8 cellular contexts compared by ENCODE assay signal in genomic region chr7:30062587-30062986, GRCh38. TPM values are rescaled to one million over a fixed set of nuclear protein-coding genes. Genes with fewer than 3 reads are reported as not detected.
DNase-seq lines count a peak whose midpoint lies in the region; ATAC-seq and TF ChIP-seq lines count a peak whose summit lies in the region.

No MANE protein-coding gene starts in this region.

- ATAC-seq in GM19043 (IDR thresholded peaks at IDR 0.05; ENCODE audit: low read depth, unreplicated experiment), result peak; percentile 70
- ATAC-seq in activated CD8-positive, alpha-beta T cell treated with anti-CD3 and anti-CD28 coated beads, Interleukin-2, amount 10 ng/mL, durations not matched to agents 7 days and 5 days, result peak; percentile 62
- ATAC-seq in stimulated activated naive B cell treated with anti-CD40 and anti-IgM and Interleukin-4, amounts not matched to agents 10 μg/mL and 1 μg/mL and 100 μg/mL, for 72 hours (replicated peaks), result peak; percentile 61 to 71

- H3K36me3 Mint-ChIP-seq in activated CD8-positive, alpha-beta T cell treated with anti-CD3 and anti-CD28 coated beads, Interleukin-2, amount 10 ng/mL, durations not matched to agents 7 days and 5 days (ENCODE audit: low read depth), result peaks cover 9% of the 10 kb centered on the region
- peaks cover 6 to 25% of the 10 kb centered on the region in 2 donors for H3K36me3 Mint-ChIP-seq in stimulated activated naive B cell treated with anti-CD40 and anti-IgM and Interleukin-4, amounts not matched to agents 10 μg/mL and 1 μg/mL and 100 μg/mL, for 72 hours

- peak; percentile 39 for DNase-seq in CD1c-positive myeloid dendritic cell (ENCODE audit: extremely low spot score)
- DNase-seq in NCI-H1105 (lab: John Stamatoyannopoulos, UW), result peak; percentile 21
- no peak for DNase-seq in activated CD8-positive, alpha-beta T cell treated with anti-CD3 and anti-CD28 coated beads, Interleukin-2, amount 10 ng/mL, durations not matched to agents 7 days and 5 days
- no peak for DNase-seq in right atrium auricular region (ENCODE audit: low spot score)
- DNase-seq in stimulated activated naive B cell treated with anti-CD40 and anti-IgM and Interleukin-4, amounts not matched to agents 10 μg/mL and 1 μg/mL and 100 μg/mL, for 72 hours, result no peak
- DNase-seq in activated T-cell treated with anti-CD3 and anti-CD28 coated beads, Interleukin-2, amount 50 U/mL, for 1 hour, result no peak
- DNase-seq in foreskin melanocyte, result no peak

- H3K4me3 Mint-ChIP-seq in activated CD8-positive, alpha-beta T cell treated with anti-CD3 and anti-CD28 coated beads, Interleukin-2, amount 10 ng/mL, durations not matched to agents 7 days and 5 days, result no peak overlapping the region
- no peak overlapping the region for H3K4me3 Mint-ChIP-seq in stimulated activated naive B cell treated with anti-CD40 and anti-IgM and Interleukin-4, amounts not matched to agents 10 μg/mL and 1 μg/mL and 100 μg/mL, for 72 hours

- H3K27me3 ChIP-seq in right atrium auricular region, result no peaks in the 10 kb centered on the region

- H3K36me3 ChIP-seq in right atrium auricular region, result peaks cover 18% of the 10 kb centered on the region

- CTCF ChIA-PET in activated CD8-positive, alpha-beta T cell treated with anti-CD3 and anti-CD28 coated beads, Interleukin-2, amount 10 ng/mL, durations not matched to agents 7 days and 5 days (lab: Charles Lee), result interaction anchor here (0.7 to 4.0 kb wide), 37 partner anchors 9 to 1136 kb away, joined by 3 to 42 read pairs (median 7); partner anchors contain the start of genes FKBP14, MTURN and PLEKHA8

- peaks cover 8% of the 10 kb centered on the region for H3K4me1 Mint-ChIP-seq in activated CD8-positive, alpha-beta T cell treated with anti-CD3 and anti-CD28 coated beads, Interleukin-2, amount 10 ng/mL, durations not matched to agents 7 days and 5 days (ENCODE audit: low read depth)
- peaks cover 0 to 6% of the 10 kb centered on the region in 2 donors for H3K4me1 Mint-ChIP-seq in stimulated activated naive B cell treated with anti-CD40 and anti-IgM and Interleukin-4, amounts not matched to agents 10 μg/mL and 1 μg/mL and 100 μg/mL, for 72 hours

- H3K4me1 ChIP-seq in right atrium auricular region, result no peaks in the 10 kb centered on the region

- TF ChIP-seq CTCF in right atrium auricular region (IDR thresholded peaks at IDR 0.05), result peak; percentile 34 to 71

- no peak overlapping the region for H3K27ac Mint-ChIP-seq in activated CD8-positive, alpha-beta T cell treated with anti-CD3 and anti-CD28 coated beads, Interleukin-2, amount 10 ng/mL, durations not matched to agents 7 days and 5 days
- H3K27ac Mint-ChIP-seq in stimulated activated naive B cell treated with anti-CD40 and anti-IgM and Interleukin-4, amounts not matched to agents 10 μg/mL and 1 μg/mL and 100 μg/mL, for 72 hours, result no peak overlapping the region

- H3K27ac ChIP-seq in right atrium auricular region, result no peak overlapping the region

- H3K9me3 ChIP-seq in right atrium auricular region, result no peaks in the 10 kb centered on the region

- no peak overlapping the region for H3K4me3 ChIP-seq in right atrium auricular region

- H3K27me3 Mint-ChIP-seq in activated CD8-positive, alpha-beta T cell treated with anti-CD3 and anti-CD28 coated beads, Interleukin-2, amount 10 ng/mL, durations not matched to agents 7 days and 5 days (ENCODE audit: low read depth), result no peaks in the 10 kb centered on the region
- H3K27me3 Mint-ChIP-seq in stimulated activated naive B cell treated with anti-CD40 and anti-IgM and Interleukin-4, amounts not matched to agents 10 μg/mL and 1 μg/mL and 100 μg/mL, for 72 hours, result no peaks in the 10 kb centered on the region

- H3K9me3 Mint-ChIP-seq in activated CD8-positive, alpha-beta T cell treated with anti-CD3 and anti-CD28 coated beads, Interleukin-2, amount 10 ng/mL, durations not matched to agents 7 days and 5 days (ENCODE audit: insufficient read depth), result no peaks in the 10 kb centered on the region
- no peaks in the 10 kb centered on the region for H3K9me3 Mint-ChIP-seq in stimulated activated naive B cell treated with anti-CD40 and anti-IgM and Interleukin-4, amounts not matched to agents 10 μg/mL and 1 μg/mL and 100 μg/mL, for 72 hours

- POLR2A ChIA-PET in activated CD8-positive, alpha-beta T cell treated with anti-CD3 and anti-CD28 coated beads, Interleukin-2, amount 10 ng/mL, durations not matched to agents 7 days and 5 days (lab: Charles Lee), result no interaction called here

RNA-seq across cellular contexts. Expression of gene PLEKHA8, which starts 34.4 kb away (rescaled TPM):
- total RNA-seq in activated CD8-positive, alpha-beta T cell treated with anti-CD3 and anti-CD28 coated beads, Interleukin-2, amount 10 ng/mL, durations not matched to agents 7 days and 5 days, result 10 to 100 TPM in 1 of 2 experiments, 1 to 10 TPM in 1; 8.9 to 11.5 TPM
- total RNA-seq in right atrium auricular region, result 1 to 10 TPM; 2.0 to 3.3 TPM

RNA-seq across cellular contexts. Expression of gene FKBP14, which starts 36.1 kb away (rescaled TPM):
- 1 to 10 TPM; 4.2 to 5.4 TPM for total RNA-seq in activated CD8-positive, alpha-beta T cell treated with anti-CD3 and anti-CD28 coated beads, Interleukin-2, amount 10 ng/mL, durations not matched to agents 7 days and 5 days
- 1 to 10 TPM; 6.1 to 8.5 TPM for total RNA-seq in right atrium auricular region

Comparison
In these comparisons a context has a peak if more than half of its experiments do, and no peak if none do; other contexts are left out.
1. DNase-seq: peak in CD1c-positive myeloid dendritic cell (single experiment) and NCI-H1105 (single experiment); none in activated CD8-positive, alpha-beta T cell treated with anti-CD3 and anti-CD28 coated beads, Interleukin-2, amount 10 ng/mL, durations not matched to agents 7 days and 5 days (single experiment), right atrium auricular region (single experiment), stimulated activated naive B cell treated with anti-CD40 and anti-IgM and Interleukin-4, amounts not matched to agents 10 μg/mL and 1 μg/mL and 100 μg/mL, for 72 hours (single experiment), activated T-cell treated with anti-CD3 and anti-CD28 coated beads, Interleukin-2, amount 50 U/mL, for 1 hour (single experiment) and foreskin melanocyte (single experiment).
2. Peak in every context shown above with its lines, with median percentiles within 50 percentile points of each other: ATAC-seq.